Comparison of ENCODE assay signal across 1 cellular context in the genomic region with DNA sequence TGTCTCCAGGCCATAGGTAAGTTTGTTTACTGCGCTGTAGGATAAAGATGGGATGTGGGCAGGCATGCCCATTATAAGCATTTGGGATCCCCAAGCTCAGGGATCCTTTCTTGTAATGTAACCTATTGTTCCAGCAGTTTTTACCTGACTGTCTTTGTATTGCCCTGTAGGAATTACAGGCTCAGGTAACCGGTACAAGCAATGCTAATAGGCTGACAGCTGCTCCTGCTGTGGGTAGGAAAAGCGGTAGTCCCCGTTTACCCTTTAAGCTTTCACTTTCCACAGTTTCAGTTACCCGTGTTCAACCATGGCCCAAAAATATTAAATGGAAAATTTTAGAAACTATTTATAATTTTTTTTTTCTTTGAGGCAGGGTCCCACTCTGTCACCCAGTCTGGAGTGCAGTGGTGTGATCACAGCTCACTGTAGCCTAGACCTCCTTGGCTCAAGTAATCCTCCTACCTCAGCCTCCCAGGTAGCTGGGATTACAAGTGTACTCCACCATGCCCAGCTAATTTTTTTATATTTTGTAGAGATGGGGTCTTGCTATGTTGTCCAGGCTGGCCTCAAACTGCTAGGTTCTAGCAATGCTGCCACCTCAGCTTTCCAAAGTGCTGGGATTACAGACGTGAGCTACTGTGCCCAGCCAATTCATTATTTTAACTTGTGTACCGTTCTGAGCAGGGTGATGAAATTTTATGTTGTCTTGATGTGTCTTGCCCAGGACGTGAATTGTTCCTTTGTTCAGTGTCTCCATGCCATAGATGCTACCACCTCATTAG.
A peak's percentile ranks its signal among the peaks of the same experiment; 100 is the strongest.
TF ChIP-seq lines count a peak whose summit lies in the region.

No MANE protein-coding gene starts in this region.

TF ChIP-seq in HEK293, 187 proteins besides CTCF, POLR2A, EP300 and RAD21:
- TF ChIP-seq ZNF433 (tag by site-specific recombination; IDR thresholded peaks at IDR 0.05; ENCODE audit: low read depth) (no peak), ZNF121 (tag by site-specific recombination; IDR thresholded peaks at IDR 0.05) (peak; percentile 28; the same call in 1 of the 2 replicates)
